Comparison of ENCODE assay signal across 11 cellular contexts in genomic region chr9:109781541-109782197, GRCh38. TPM values are rescaled to one million over a fixed set of nuclear protein-coding genes. Genes with fewer than 3 reads are reported as not detected.
DNase-seq lines count a peak whose midpoint lies in the region; ATAC-seq and TF ChIP-seq lines count a peak whose summit lies in the region.
"Had no signal": no experiment of that assay in that cellular context is flagged by ENCODE, and none has a peak within 500 bp of the region (broad histone marks: within the 10 kb centered on the region; RNA-seq: fewer than 3 reads in every experiment).

No MANE protein-coding gene starts in this region.

- no peak overlapping the region for H3K23ac ChIP-seq in mesenchymal stem cell (ENCODE audit: low read length in 2 of 2)

- no peaks in the 10 kb centered on the region for H3K36me3 Mint-ChIP-seq in MCF 10A (ENCODE audit: insufficient read depth, unreplicated experiment)
- H3K36me3 Mint-ChIP-seq: memory B cell; stimulated activated effector memory CD8-positive, alpha-beta T cell treated with anti-CD3 and anti-CD28 coated beads, Interleukin-12 subunit alpha, Interleukin-12 subunit beta, amount 100 ng/mL, for 72 hours had no signal

- H2BK120ac ChIP-seq in mesenchymal stem cell (ENCODE audit: low read depth, low read length), result no peak overlapping the region

- H3K36me3 ChIP-seq in endocrine pancreas (ENCODE audit: control insufficient read depth, insufficient read depth, low read length), result no peaks in the 10 kb centered on the region
- H3K36me3 ChIP-seq in mesenchymal stem cell (ENCODE audit: control insufficient read depth in 1 of 2, insufficient read depth in 2 of 2, low read depth in 1 of 2, low read length in 2 of 2), result no peaks in the 10 kb centered on the region
- no peaks in the 10 kb centered on the region for H3K36me3 ChIP-seq in aorta (ENCODE audit: control insufficient read depth in 1 of 2, insufficient read depth in 2 of 2, low read length in 1 of 2)

- CTCF ChIA-PET in MCF 10A (lab: Yijun Ruan, JAX), result interaction anchor here (0.5 to 1.9 kb wide), 5 partner anchors 9 to 609 kb away, joined by 3 to 6 read pairs (median 3); no protein-coding TSS in a partner anchor

- intact Hi-C loops in MCF 10A (cut with micrococcal nuclease) (loop anchor here (5.0 kb wide), 1 partner anchor 129 kb away; no protein-coding TSS in a partner anchor), aorta (cut with DNase I) (loop anchor here (5.0 kb wide), 2 partner anchors 36 to 74 kb away; no protein-coding TSS in a partner anchor)

- peaks cover 6% of the 10 kb centered on the region for H3K4me1 Mint-ChIP-seq in MCF 10A (ENCODE audit: insufficient read depth, unreplicated experiment)
- H3K4me1 Mint-ChIP-seq: memory B cell; stimulated activated effector memory CD8-positive, alpha-beta T cell treated with anti-CD3 and anti-CD28 coated beads, Interleukin-12 subunit alpha, Interleukin-12 subunit beta, amount 100 ng/mL, for 72 hours had no signal

- H3K9ac ChIP-seq in endocrine pancreas (ENCODE audit: control insufficient read depth, insufficient read depth, low read length) (no peak overlapping the region), mesenchymal stem cell (ENCODE audit: low read length) (peak overlapping the region; percentile 93)

- H3K4me3 ChIP-seq in endocrine pancreas (ENCODE audit: control insufficient read depth, insufficient read depth, low read length) (peak overlapping the region; percentile 87), mesenchymal stem cell (ENCODE audit: insufficient read depth in 1 of 2, low read depth in 1 of 2, low read length in 2 of 2) (peak overlapping the region in 1 of 2 experiments; percentile 95), aorta (ENCODE audit: low read length in 2 of 2) (peak overlapping the region; percentile 83 to 98)

- H4K8ac ChIP-seq in mesenchymal stem cell (ENCODE audit: low read length), result no peak overlapping the region

- TF ChIP-seq CTCF in MCF 10A (IDR thresholded peaks at IDR 0.05; ENCODE audit: unreplicated experiment), result no peak

- H3K4me3 Mint-ChIP-seq in MCF 10A (ENCODE audit: unreplicated experiment), result no peak overlapping the region
- H3K4me3 Mint-ChIP-seq: memory B cell; stimulated activated effector memory CD8-positive, alpha-beta T cell treated with anti-CD3 and anti-CD28 coated beads, Interleukin-12 subunit alpha, Interleukin-12 subunit beta, amount 100 ng/mL, for 72 hours had no signal

- H3K27me3 ChIP-seq in endocrine pancreas (ENCODE audit: control insufficient read depth, insufficient read depth, low read length) (no peaks in the 10 kb centered on the region), mesenchymal stem cell (ENCODE audit: control insufficient read depth in 1 of 2, insufficient read depth in 1 of 2, low read length in 2 of 2) (no peaks in the 10 kb centered on the region), aorta (ENCODE audit: control insufficient read depth in 1 of 2, insufficient read depth in 2 of 2, low read length in 1 of 2) (no peaks in the 10 kb centered on the region)

- in situ Hi-C loops in T47D (cut with HindIII; ENCODE audit: low pct_unique_long_range_greater_than_20kb, low sequenced_read_pairs), result no loop called here

- H3K27ac ChIP-seq in mesenchymal stem cell (ENCODE audit: low read length, poor library complexity, severe bottlenecking), result no peak overlapping the region
- H3K27ac ChIP-seq in aorta (ENCODE audit: low read depth in 1 of 2, low read length in 2 of 2), result peak overlapping the region; percentile 23 to 32
- H3K27ac ChIP-seq: foreskin keratinocyte had no signal

- no peak overlapping the region for H4K91ac ChIP-seq in mesenchymal stem cell (ENCODE audit: low read length)

- peak overlapping the region in 1 of 2 experiments; percentile 42 for H2BK12ac ChIP-seq in mesenchymal stem cell (ENCODE audit: low read length in 2 of 2)

- peak; percentile 71 for ATAC-seq in aorta (ENCODE audit: low FRiP score)
- ATAC-seq in HG03378 (IDR thresholded peaks at IDR 0.05; ENCODE audit: unreplicated experiment), result no peak
- no peak for ATAC-seq in HG02759 (IDR thresholded peaks at IDR 0.05; ENCODE audit: unreplicated experiment)
- ATAC-seq: foreskin keratinocyte; stimulated activated effector memory CD8-positive, alpha-beta T cell treated with anti-CD3 and anti-CD28 coated beads, Interleukin-12 subunit alpha, Interleukin-12 subunit beta, amount 100 ng/mL, for 72 hours had no signal

- peak overlapping the region; percentile 10 for H3K4me2 ChIP-seq in mesenchymal stem cell (ENCODE audit: low read length, poor library complexity, severe bottlenecking)

- H3K4ac ChIP-seq in mesenchymal stem cell (ENCODE audit: low read depth in 1 of 2, low read length in 2 of 2), result no peak overlapping the region

- peak overlapping the region in 1 of 2 experiments; percentile 57 for H3K18ac ChIP-seq in mesenchymal stem cell (ENCODE audit: low read depth in 1 of 2, low read length in 2 of 2)

- H3K27ac Mint-ChIP-seq in MCF 10A (ENCODE audit: low read depth, unreplicated experiment), result no peak overlapping the region
- H3K27ac Mint-ChIP-seq: memory B cell; stimulated activated effector memory CD8-positive, alpha-beta T cell treated with anti-CD3 and anti-CD28 coated beads, Interleukin-12 subunit alpha, Interleukin-12 subunit beta, amount 100 ng/mL, for 72 hours had no signal

- no peak overlapping the region for H2AFZ ChIP-seq in mesenchymal stem cell (ENCODE audit: low read depth, low read length)

- no peaks in the 10 kb centered on the region for H3K9me3 Mint-ChIP-seq in MCF 10A (ENCODE audit: unreplicated experiment)
- H3K9me3 Mint-ChIP-seq: memory B cell had no signal

- H3K9me3 ChIP-seq in endocrine pancreas (ENCODE audit: control insufficient read depth, low read length) (no peaks in the 10 kb centered on the region), mesenchymal stem cell (ENCODE audit: control insufficient read depth, low read length) (no peaks in the 10 kb centered on the region), aorta (ENCODE audit: control insufficient read depth, low read length) (no peaks in the 10 kb centered on the region)

- peak; percentile 22 to 62 for DNase-seq in T47D (ENCODE audit: low read depth in 1 of 2, low spot score in 1 of 2)
- no peak for DNase-seq in MCF 10A (ENCODE audit: unreplicated experiment)
- peak; percentile 48 for DNase-seq in mesenchymal stem cell
- DNase-seq in aorta, result no peak
- no peak for DNase-seq in activated naive CD4-positive, alpha-beta T cell treated with Interleukin-2 at 50 U/mL for 16 hours
- DNase-seq: foreskin keratinocyte had no signal

- BruUV-seq in MCF 10A (replicated peaks; lab: Mats Ljungman, UMichigan), result no TSS peak

- H2BK15ac ChIP-seq in mesenchymal stem cell (ENCODE audit: low read depth, poor library complexity, severe bottlenecking), result no peak overlapping the region

- no peak overlapping the region for H3K14ac ChIP-seq in mesenchymal stem cell (ENCODE audit: low read length in 2 of 2)

- no peak overlapping the region for H2AK5ac ChIP-seq in mesenchymal stem cell (ENCODE audit: low read length, severe bottlenecking)

- H3K79me1 ChIP-seq in mesenchymal stem cell (replicated peaks; ENCODE audit: low read length, poor library complexity, severe bottlenecking), result peaks cover 18% of the 10 kb centered on the region

- H3K4me1 ChIP-seq in endocrine pancreas (ENCODE audit: control insufficient read depth, insufficient read depth, low read length) (no peaks in the 10 kb centered on the region), mesenchymal stem cell (ENCODE audit: control insufficient read depth, insufficient read depth, low read depth, low read length) (peaks cover 3% of the 10 kb centered on the region), aorta (ENCODE audit: control insufficient read depth in 1 of 2, insufficient read depth in 2 of 2, low read length in 2 of 2) (peaks cover 1 to 15% of the 10 kb centered on the region in 2 donors)
- H3K4me1 ChIP-seq: foreskin keratinocyte had no signal

- no peaks in the 10 kb centered on the region for H3K27me3 Mint-ChIP-seq in MCF 10A (ENCODE audit: insufficient read depth, unreplicated experiment)

- H2BK5ac ChIP-seq in mesenchymal stem cell (ENCODE audit: low read depth, low read length, poor library complexity, severe bottlenecking), result no peak overlapping the region

- POLR2A ChIA-PET in MCF 10A (lab: Yijun Ruan, JAX), result no interaction called here

- 69% methylated on average over 2 of the region's 4 CpGs for WGBS in mesenchymal stem cell
- 3 to 6% methylated on average over 4 of the region's 4 CpGs for whole genome bisulfite sequencing in aorta, 2 donors

RNA-seq across cellular contexts. Expression of gene PALM2AKAP2, which starts 1.7 kb away (rescaled TPM):
- 5.3 and 9.1 TPM in 2 replicates for total RNA-seq in MCF 10A (2022)
- 11.3 TPM for polyA plus RNA-seq in mesenchymal stem cell (2013, experiment 1 of 2)
- 10.8 TPM for polyA plus RNA-seq in mesenchymal stem cell (2013, experiment 2 of 2)
- 100 to 1,000 TPM in 1 of 2 donors, 10 to 100 TPM in 1; 58.1 to 155 TPM for total RNA-seq in aorta
- 1 to 10 TPM; 4.5 to 5.6 TPM for polyA plus RNA-seq in aorta
- polyA plus RNA-seq: foreskin keratinocyte had no signal

Comparison
In these comparisons a context has a peak if more than half of its experiments do, and no peak if none do; other contexts are left out.
1. DNase-seq: peak in T47D (2 of 2) and mesenchymal stem cell (single experiment); none in MCF 10A (single experiment), aorta (0 of 2) and activated naive CD4-positive, alpha-beta T cell treated with Interleukin-2 at 50 U/mL for 16 hours (single experiment).